Comparison of ENCODE assay signal across 1 cellular context in genomic region chr10:49200859-49201258, GRCh38.
A peak's percentile ranks its signal among the peaks of the same experiment; 100 is the strongest.
TF ChIP-seq lines count a peak whose summit lies in the region.

No MANE protein-coding gene starts in this region.

TF ChIP-seq in K562, 482 proteins besides CTCF, POLR2A, EP300 and RAD21 (continued from another document and continues in another):
- TF ChIP-seq AFF1 (IDR thresholded peaks at IDR 0.05; ENCODE audit: low read depth in 1 of 2, partially characterized antibody in 2 of 2) (peak in 1 of 2 experiments; percentile 22), MAFF (IDR thresholded peaks at IDR 0.05; ENCODE audit: low read length) (no peak), SMARCA5 (IDR thresholded peaks at IDR 0.05) (no peak; the same call in 1 of the 2 replicates), BHLHE40 (IDR thresholded peaks at IDR 0.05; ENCODE audit: low read length) (peak; percentile 89), TRIM24 (IDR thresholded peaks at IDR 0.05) (peak in 1 of 2 experiments; percentile 49; a peak in 1 of 4 replicates), FOXK2 (conservative IDR thresholded peaks at IDR 0.05 in 1 of 2, IDR thresholded peaks at IDR 0.05 in 1 of 2; ENCODE audit: low read depth in 2 of 2) (0 out of 4 replicates have a peak, but pooled peaks of 1 of the 2 experiments have one; percentile 26), SOX6 (IDR thresholded peaks at IDR 0.05) (peak; percentile 83), MIER1 (IDR thresholded peaks at IDR 0.05; ENCODE audit: low read depth) (no peak), MITF (IDR thresholded peaks at IDR 0.05) (peak; percentile 54; the same call in 1 of the 2 replicates), ADNP (tag; IDR thresholded peaks at IDR 0.05) (peak; percentile 18; the same call in 1 of the 2 replicates), NFRKB (IDR thresholded peaks at IDR 0.05; ENCODE audit: low read depth) (no peak), PBX2 (CRISPR knock-in tag; IDR thresholded peaks at IDR 0.05; ENCODE audit: low read depth) (no peak), PBX2 (tag; conservative IDR thresholded peaks at IDR 0.05; ENCODE audit: low read depth) (peak; percentile 94), TCF7 (IDR thresholded peaks at IDR 0.05; ENCODE audit: borderline replicate concordance) (no peak), CXXC5 (CRISPR knock-in tag; IDR thresholded peaks at IDR 0.05) (peak; percentile 45; the same call in 1 of the 2 replicates), ZNF778 (CRISPR knock-in tag; IDR thresholded peaks at IDR 0.05) (no peak), FIP1L1 (IDR thresholded peaks at IDR 0.05; ENCODE audit: low read depth, low read length, poor library complexity, severe bottlenecking) (no peak), JUND (IDR thresholded peaks at IDR 0.05; ENCODE audit: borderline replicate concordance, low read depth, low read length) (0 out of 2 replicates have a peak, but pooled peaks have one; percentile 31), JUND (tag; IDR thresholded peaks at IDR 0.05; ENCODE audit: borderline replicate concordance, low read depth, low read length) (no peak), SMAD3 (CRISPR knock-in tag; conservative IDR thresholded peaks at IDR 0.05) (no peak), CHAMP1 (IDR thresholded peaks at IDR 0.05) (peak; percentile 62; the same call in 1 of the 2 replicates), ZNF282 (CRISPR knock-in tag; IDR thresholded peaks at IDR 0.05) (no peak), LEF1 (IDR thresholded peaks at IDR 0.05) (peak; percentile 76), ATF3 (IDR thresholded peaks at IDR 0.05) (peak; percentile 15; the same call in 1 of the 2 replicates), ATF3 (CRISPR knock-in tag; conservative IDR thresholded peaks at IDR 0.05) (no peak), THAP12 (CRISPR knock-in tag; IDR thresholded peaks at IDR 0.05) (no peak), THRB (CRISPR knock-in tag; conservative IDR thresholded peaks at IDR 0.05) (no peak), SAFB2 (IDR thresholded peaks at IDR 0.05; ENCODE audit: borderline replicate concordance, low read depth, low read length, severe bottlenecking) (no peak), FOXM1 (IDR thresholded peaks at IDR 0.05; ENCODE audit: low read depth) (peak; percentile 84), FOXM1 (CRISPR knock-in tag; IDR thresholded peaks at IDR 0.05; ENCODE audit: low read depth) (no peak), KDM1A (IDR thresholded peaks at IDR 0.05) (peak in 1 of 2 experiments; percentile 38; a peak in 1 of 4 replicates), TRIM28 (IDR thresholded peaks at IDR 0.05) (no peak), ZNF830 (CRISPR knock-in tag; IDR thresholded peaks at IDR 0.05) (no peak), SMARCA4 (IDR thresholded peaks at IDR 0.05) (peak; percentile 60), E2F3 (CRISPR knock-in tag; IDR thresholded peaks at IDR 0.05) (no peak), NFIX (CRISPR knock-in tag; IDR thresholded peaks at IDR 0.05; ENCODE audit: low read depth) (no peak), NBN (IDR thresholded peaks at IDR 0.05; ENCODE audit: low read depth) (0 out of 2 replicates have a peak, but pooled peaks have one; percentile 51), ARID1B (IDR thresholded peaks at IDR 0.05) (peak; percentile 72), ARID2 (IDR thresholded peaks at IDR 0.05) (no peak), MTF1 (CRISPR knock-in tag; IDR thresholded peaks at IDR 0.05; ENCODE audit: borderline replicate concordance) (no peak), NCOA1 (IDR thresholded peaks at IDR 0.05; ENCODE audit: low read depth) (no peak), TCF7L2 (IDR thresholded peaks at IDR 0.05; ENCODE audit: low read depth, low read length) (no peak), CHD2 (IDR thresholded peaks at IDR 0.05; ENCODE audit: low read depth, low read length) (no peak), ZC3H4 (CRISPR knock-in tag; IDR thresholded peaks at IDR 0.05; ENCODE audit: borderline replicate concordance) (no peak), RAD51 (IDR thresholded peaks at IDR 0.05; ENCODE audit: borderline replicate concordance, low read depth) (peak; percentile 72), CEBPB (tag; IDR thresholded peaks at IDR 0.05) (peak; percentile 76), ZNF232 (CRISPR knock-in tag; IDR thresholded peaks at IDR 0.05) (no peak), ATF1 (CRISPR knock-in tag; IDR thresholded peaks at IDR 0.05) (no peak), ATF1 (tag; IDR thresholded peaks at IDR 0.05) (no peak), ZNF175 (CRISPR knock-in tag; IDR thresholded peaks at IDR 0.05; ENCODE audit: low read depth) (no peak), ZBTB17 (CRISPR knock-in tag; IDR thresholded peaks at IDR 0.05) (no peak)
